22 cellular contexts compared by ENCODE assay signal in the genomic region with DNA sequence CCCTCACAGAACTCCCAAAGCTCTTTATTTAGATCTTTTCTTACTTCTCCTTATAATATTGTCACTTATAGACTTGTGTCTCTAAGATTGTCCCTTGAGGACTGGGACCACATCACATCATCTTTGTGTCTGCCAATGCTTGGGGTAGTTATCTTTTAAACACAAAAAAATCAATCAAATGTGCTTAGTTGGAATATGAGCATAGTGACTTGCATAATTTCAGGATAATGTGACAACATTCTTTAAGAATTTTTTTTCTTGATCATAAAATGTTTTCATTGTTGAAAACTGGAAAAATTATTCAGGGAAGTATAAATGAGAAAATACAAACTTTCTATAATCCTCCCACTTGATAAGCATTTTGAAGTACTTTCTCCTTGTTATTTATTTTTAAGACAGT.
DNase-seq lines count a peak whose midpoint lies in the region; ATAC-seq and TF ChIP-seq lines count a peak whose summit lies in the region.
"Had no signal": no experiment of that assay in that cellular context is flagged by ENCODE, and none has a peak within 500 bp of the region (broad histone marks: within the 10 kb centered on the region; RNA-seq: fewer than 3 reads in every experiment).

No MANE protein-coding gene starts in this region.

- H3K4me3 ChIP-seq in ACC112 (ENCODE audit: low read depth, low read length) (no peak overlapping the region), RWPE2 (ENCODE audit: severe bottlenecking) (no peak overlapping the region), sigmoid colon (no peak overlapping the region), SK-N-SH (ENCODE audit: low read depth in 2 of 2, low read length in 1 of 2) (no peak overlapping the region)
- H3K4me3 ChIP-seq: mucosa of descending colon, Peyer's patch had no signal

- no peak overlapping the region for H3K4me2 ChIP-seq in SK-N-SH

- CTCF ChIA-PET in SK-N-SH (lab: Yijun Ruan, JAX), result interaction anchor here (0.6 kb wide), 1 partner anchor 31 kb away, joined by 3 read pairs; no protein-coding TSS in a partner anchor

- peaks cover 34% of the 10 kb centered on the region for H3K4me1 ChIP-seq in ACC112 (ENCODE audit: control insufficient read depth, insufficient read depth, low read length, unreplicated experiment)
- H3K4me1 ChIP-seq in RWPE2 (ENCODE audit: insufficient read depth, poor library complexity, severe bottlenecking), result peaks cover 4% of the 10 kb centered on the region
- H3K4me1 ChIP-seq in sigmoid colon, result peaks cover 0 to 38% (median 27%) of the 10 kb centered on the region in 4 donors
- H3K4me1 ChIP-seq in SK-N-SH (ENCODE audit: control insufficient read depth in 1 of 2, insufficient read depth in 2 of 2, low read depth in 1 of 2, low read length in 1 of 2), result peaks cover 2 to 14% of the 10 kb centered on the region in 2 experiments

- peaks cover 8% of the 10 kb centered on the region for H3K27me3 Mint-ChIP-seq in glutamatergic neuron (ENCODE audit: unreplicated experiment)
- H3K27me3 Mint-ChIP-seq: CD4-positive, alpha-beta T cell had no signal

- no peak for TF ChIP-seq POLR2A in sigmoid colon (IDR thresholded peaks at IDR 0.05)

- peaks cover 36% of the 10 kb centered on the region for H3F3A ChIP-seq in SK-N-SH (replicated peaks; ENCODE audit: insufficient read depth)

- H3K9me2 ChIP-seq in SK-N-SH, result no peaks in the 10 kb centered on the region

- ATAC-seq in RWPE2 (ENCODE audit: low read depth) (no peak), GM21529 (IDR thresholded peaks at IDR 0.05; ENCODE audit: unreplicated experiment) (no peak)
- ATAC-seq: esophagus mucosa, left colon, mucosa of descending colon had no signal

- TF ChIP-seq EP300 in sigmoid colon (IDR thresholded peaks at IDR 0.05), result no peak
- no peak for TF ChIP-seq EP300 in SK-N-SH (IDR thresholded peaks at IDR 0.05; ENCODE audit: borderline replicate concordance in 1 of 2, low read depth in 1 of 2, low read length in 1 of 2)

- H3K9ac ChIP-seq in SK-N-SH, result no peak overlapping the region

- no peaks in the 10 kb centered on the region for H3K27me3 ChIP-seq in ACC112 (ENCODE audit: insufficient read depth, low read length)
- no peaks in the 10 kb centered on the region for H3K27me3 ChIP-seq in RWPE2 (ENCODE audit: insufficient read depth, poor library complexity, severe bottlenecking)
- H3K27me3 ChIP-seq in sigmoid colon, result no peaks in the 10 kb centered on the region
- H3K27me3 ChIP-seq in SK-N-SH (ENCODE audit: insufficient read depth), result no peaks in the 10 kb centered on the region
- H3K27me3 ChIP-seq: Peyer's patch had no signal

- H2AFZ ChIP-seq in ACC112 (ENCODE audit: low read length, unreplicated experiment) (no peak overlapping the region), SK-N-SH (ENCODE audit: low read depth) (no peak overlapping the region)

- DNase-seq in RWPE2 (ENCODE audit: low spot score) (no peak), glutamatergic neuron (no peak), sigmoid colon (no peak), 8988T (no peak), DMS53 (lab: John Stamatoyannopoulos, UW) (no peak), SK-N-SH (no peak)
- DNase-seq: activated B cell treated with CpG ODN at 0.5 μM for 24 hours; activated CD4-positive, alpha-beta memory T cell treated with anti-CD3 and anti-CD28 coated beads for 36 hours; activated naive CD4-positive, alpha-beta T cell; CD4-positive, alpha-beta T cell; effector memory CD4-positive, alpha-beta T cell; H7; left colon; mucosa of descending colon; NCI-H1105; NCI-H2029 treated with DMSO at 0.1 percent for 48 hours; NCI-H446; Peyer's patch; stimulated activated CD8-positive, alpha-beta memory T cell treated with anti-CD3 and anti-CD28 coated beads, Interleukin-4, amount 100 ng/mL, for 48 hours had no signal

- peaks cover 13% of the 10 kb centered on the region for H3K9me3 Mint-ChIP-seq in glutamatergic neuron (ENCODE audit: unreplicated experiment)
- H3K9me3 Mint-ChIP-seq: activated B cell treated with CpG ODN at 0.5 μM for 24 hours; activated CD4-positive, alpha-beta memory T cell treated with anti-CD3 and anti-CD28 coated beads for 36 hours; CD4-positive, alpha-beta T cell had no signal

- H3K27ac ChIP-seq in ACC112 (ENCODE audit: low read depth, low read length) (peak overlapping the region; percentile 89), RWPE2 (ENCODE audit: poor library complexity, severe bottlenecking) (peak overlapping the region; percentile 38), sigmoid colon (peak overlapping the region; percentile 90 to 97 (median 92)), SK-N-SH (ENCODE audit: low read depth in 2 of 2, low read length in 1 of 2) (peak overlapping the region in 1 of 2 experiments; percentile 56; a peak in 2 of 4 replicates)

- POLR2A ChIA-PET in SK-N-SH (lab: Yijun Ruan, JAX), result no interaction called here

- peak overlapping the region; percentile 28 for H3K4me3 Mint-ChIP-seq in glutamatergic neuron (ENCODE audit: unreplicated experiment)

- peaks cover 2% of the 10 kb centered on the region for H3K79me2 ChIP-seq in ACC112 (ENCODE audit: control insufficient read depth, insufficient read depth, low read length, unreplicated experiment)
- H3K79me2 ChIP-seq in SK-N-SH (ENCODE audit: insufficient read depth), result no peaks in the 10 kb centered on the region

- peaks cover 44% of the 10 kb centered on the region for H3K4me1 Mint-ChIP-seq in glutamatergic neuron (ENCODE audit: low read depth, unreplicated experiment)

- intact Hi-C loops in sigmoid colon (cut with DNase I), result loop anchor here (2.0 to 10.0 kb wide), 2 partner anchors 224 to 546 kb away; a partner anchor contains a TSS

- no peaks in the 10 kb centered on the region for H4K20me1 ChIP-seq in SK-N-SH (ENCODE audit: insufficient read depth)

- no peak for TF ChIP-seq CTCF in RWPE2 (IDR thresholded peaks at IDR 0.05; ENCODE audit: poor library complexity, severe bottlenecking)
- no peak for TF ChIP-seq CTCF in glutamatergic neuron (IDR thresholded peaks at IDR 0.05; ENCODE audit: partially characterized antibody, unreplicated experiment)
- no peak for TF ChIP-seq CTCF in sigmoid colon (IDR thresholded peaks at IDR 0.05)
- TF ChIP-seq CTCF in SK-N-SH (IDR thresholded peaks at IDR 0.05), result no peak

- H3K9me3 ChIP-seq in RWPE2 (ENCODE audit: severe bottlenecking) (no peaks in the 10 kb centered on the region), sigmoid colon (no peaks in the 10 kb centered on the region), SK-N-SH (no peaks in the 10 kb centered on the region)
- H3K9me3 ChIP-seq: mucosa of descending colon, Peyer's patch had no signal

- no peak overlapping the region for H3K27ac Mint-ChIP-seq in glutamatergic neuron (ENCODE audit: unreplicated experiment)
- H3K27ac Mint-ChIP-seq: activated B cell treated with CpG ODN at 0.5 μM for 24 hours; activated CD4-positive, alpha-beta memory T cell treated with anti-CD3 and anti-CD28 coated beads for 36 hours had no signal

- no peak for TF ChIP-seq RAD21 in SK-N-SH (IDR thresholded peaks at IDR 0.05; ENCODE audit: low read length)

- H3K36me3 ChIP-seq in ACC112 (ENCODE audit: insufficient read depth, low read length) (peaks cover 20% of the 10 kb centered on the region), RWPE2 (ENCODE audit: low read depth) (peaks cover 18% of the 10 kb centered on the region; the same call in 1 of the 2 replicates), sigmoid colon (peaks cover 0 to 9% (median 0%) of the 10 kb centered on the region in 4 donors), SK-N-SH (replicated peaks in 1 of 2; ENCODE audit: control insufficient read depth in 1 of 2, insufficient read depth in 2 of 2, low read length in 1 of 2) (peaks cover 31 to 32% of the 10 kb centered on the region in 2 experiments)
- H3K36me3 ChIP-seq: Peyer's patch had no signal

- no peaks in the 10 kb centered on the region for H3K36me3 Mint-ChIP-seq in glutamatergic neuron (ENCODE audit: unreplicated experiment)

TF ChIP-seq in SK-N-SH, 30 proteins besides CTCF, POLR2A, EP300 and RAD21:
- TF ChIP-seq TCF12 (IDR thresholded peaks at IDR 0.05) (no peak), TAF1 (IDR thresholded peaks at IDR 0.05; ENCODE audit: borderline replicate concordance, low read depth, low read length) (no peak), SMC3 (IDR thresholded peaks at IDR 0.05; ENCODE audit: low read depth, low read length) (no peak), NRF1 (IDR thresholded peaks at IDR 0.05; ENCODE audit: low read depth, low read length) (no peak)
- TF ChIP-seq, protein P1, sequence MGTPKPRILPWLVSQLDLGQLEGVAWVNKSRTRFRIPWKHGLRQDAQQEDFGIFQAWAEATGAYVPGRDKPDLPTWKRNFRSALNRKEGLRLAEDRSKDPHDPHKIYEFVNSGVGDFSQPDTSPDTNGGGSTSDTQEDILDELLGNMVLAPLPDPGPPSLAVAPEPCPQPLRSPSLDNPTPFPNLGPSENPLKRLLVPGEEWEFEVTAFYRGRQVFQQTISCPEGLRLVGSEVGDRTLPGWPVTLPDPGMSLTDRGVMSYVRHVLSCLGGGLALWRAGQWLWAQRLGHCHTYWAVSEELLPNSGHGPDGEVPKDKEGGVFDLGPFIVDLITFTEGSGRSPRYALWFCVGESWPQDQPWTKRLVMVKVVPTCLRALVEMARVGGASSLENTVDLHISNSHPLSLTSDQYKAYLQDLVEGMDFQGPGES (IDR thresholded peaks at IDR 0.05; ENCODE audit: low read depth, low read length), result no peak
- TF ChIP-seq, protein P2, sequence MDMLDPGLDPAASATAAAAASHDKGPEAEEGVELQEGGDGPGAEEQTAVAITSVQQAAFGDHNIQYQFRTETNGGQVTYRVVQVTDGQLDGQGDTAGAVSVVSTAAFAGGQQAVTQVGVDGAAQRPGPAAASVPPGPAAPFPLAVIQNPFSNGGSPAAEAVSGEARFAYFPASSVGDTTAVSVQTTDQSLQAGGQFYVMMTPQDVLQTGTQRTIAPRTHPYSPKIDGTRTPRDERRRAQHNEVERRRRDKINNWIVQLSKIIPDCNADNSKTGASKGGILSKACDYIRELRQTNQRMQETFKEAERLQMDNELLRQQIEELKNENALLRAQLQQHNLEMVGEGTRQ (IDR thresholded peaks at IDR 0.05; ENCODE audit: borderline replicate concordance, low read depth, low read length), result no peak
